In the genomic region with DNA sequence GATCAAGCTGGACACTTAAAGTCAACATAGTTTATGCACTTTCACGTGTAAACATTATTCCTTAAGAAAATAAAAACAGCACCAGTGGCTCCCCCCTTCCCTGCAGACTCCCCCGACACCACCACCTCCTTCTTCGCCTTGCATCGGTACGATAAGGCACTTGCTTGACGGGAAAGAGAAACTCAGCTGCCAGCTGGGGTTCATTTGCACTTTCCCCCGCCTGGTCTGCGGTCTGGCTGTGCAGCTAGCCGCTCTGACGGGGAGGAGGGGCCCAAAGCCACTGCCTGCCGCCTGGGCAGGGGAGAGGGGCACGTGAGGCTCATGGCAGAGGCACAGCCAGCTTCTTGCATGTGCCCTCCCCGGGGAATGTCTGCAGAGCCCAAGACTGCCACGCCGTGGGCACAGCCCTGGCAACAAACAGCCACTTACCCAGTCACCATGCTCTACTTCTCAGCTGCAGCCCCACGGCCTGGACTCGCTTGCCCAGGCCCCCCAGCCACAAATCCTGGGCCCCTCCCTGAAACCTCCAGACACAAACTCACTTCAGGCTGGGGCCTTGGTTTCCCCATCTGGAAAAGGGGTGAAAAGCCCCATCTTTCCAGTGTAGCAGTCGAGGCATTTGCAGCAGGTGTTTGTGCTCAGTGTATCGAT, we compare ENCODE assay signal across 9 cellular contexts. TPM values are rescaled to one million over a fixed set of nuclear protein-coding genes. Genes with fewer than 3 reads are reported as not detected.
DNase-seq lines count a peak whose midpoint lies in the region; ATAC-seq and TF ChIP-seq lines count a peak whose summit lies in the region.
"Had no signal": no experiment of that assay in that cellular context is flagged by ENCODE, and none has a peak within 500 bp of the region (broad histone marks: within the 10 kb centered on the region; RNA-seq: fewer than 3 reads in every experiment).

No MANE protein-coding gene starts in this region.

- no peaks in the 10 kb centered on the region for H3K9me3 Mint-ChIP-seq in naive thymus-derived CD8-positive, alpha-beta T cell

- peak; percentile 67 for ATAC-seq in GM18868 (IDR thresholded peaks at IDR 0.05; ENCODE audit: unreplicated experiment)
- ATAC-seq in HG03066 (IDR thresholded peaks at IDR 0.05; ENCODE audit: low read depth, unreplicated experiment): peak; percentile 79
- peak; percentile 91 to 96 for ATAC-seq in naive thymus-derived CD8-positive, alpha-beta T cell
- ATAC-seq: HCT116 had no signal

- peak; percentile 62 for DNase-seq in AG08395 (ENCODE audit: low spot score)
- peak; percentile 45 for DNase-seq in NCI-H774 (lab: John Stamatoyannopoulos, UW)
- peak; percentile 28 to 41 (median 31) for DNase-seq in activated CD8-positive, alpha-beta memory T cell treated with anti-CD3 and anti-CD28 coated beads for 48 hours (ENCODE audit: low read depth in 2 of 3, low spot score in 2 of 3)
- DNase-seq in epithelial cell of esophagus (ENCODE audit: low read depth): peak; percentile 18
- peak; percentile 31 to 84 (median 70) for DNase-seq in naive thymus-derived CD8-positive, alpha-beta T cell
- DNase-seq in stimulated activated naive CD4-positive, alpha-beta T cell (lab: John Stamatoyannopoulos, UW): peak; percentile 22 to 72 (median 52)

- H3K4me1 Mint-ChIP-seq in naive thymus-derived CD8-positive, alpha-beta T cell: peaks cover 14 to 58% (median 47%) of the 10 kb centered on the region in 4 donors

- no peak overlapping the region for H3K4me3 ChIP-seq in epithelial cell of esophagus (ENCODE audit: low read length)

- peak overlapping the region; percentile 66 to 86 (median 76) for H3K4me3 Mint-ChIP-seq in naive thymus-derived CD8-positive, alpha-beta T cell

- peak overlapping the region in 9 of 10 donors; percentile 65 to 92 (median 84) for H3K27ac Mint-ChIP-seq in naive thymus-derived CD8-positive, alpha-beta T cell

- TF ChIP-seq CTCF in epithelial cell of esophagus (IDR thresholded peaks at IDR 0.05; ENCODE audit: insufficient read depth, low read depth, low read length, missing control alignments): no peak

- H3K36me3 Mint-ChIP-seq in naive thymus-derived CD8-positive, alpha-beta T cell: no peaks in the 10 kb centered on the region

- POLR2A ChIA-PET in naive thymus-derived CD8-positive, alpha-beta T cell (lab: Charles Lee): interaction anchor here (0.9 to 4.1 kb wide), 12 partner anchors 13 to 72 kb away, joined by 3 to 65 read pairs (median 8); a partner anchor contains a TSS

- peaks cover 0 to 3% (median 2%) of the 10 kb centered on the region in 5 donors for H3K27me3 Mint-ChIP-seq in naive thymus-derived CD8-positive, alpha-beta T cell

RNA-seq across cellular contexts. Expression of a gene that starts 16.5 kb away (rescaled TPM):
- not detected for total RNA-seq in naive thymus-derived CD8-positive, alpha-beta T cell
- not detected for polyA plus RNA-seq in naive thymus-derived CD8-positive, alpha-beta T cell

RNA-seq across cellular contexts. Expression of a gene that starts 21.3 kb away (rescaled TPM):
- total RNA-seq in naive thymus-derived CD8-positive, alpha-beta T cell: not detected
- not detected for polyA plus RNA-seq in naive thymus-derived CD8-positive, alpha-beta T cell

RNA-seq across cellular contexts. Expression of a gene that starts 24.2 kb away (rescaled TPM):
- total RNA-seq in naive thymus-derived CD8-positive, alpha-beta T cell: not detected
- not detected for polyA plus RNA-seq in naive thymus-derived CD8-positive, alpha-beta T cell

RNA-seq across cellular contexts. Expression of a gene that starts 28.5 kb away (rescaled TPM):
- total RNA-seq in naive thymus-derived CD8-positive, alpha-beta T cell: not detected
- polyA plus RNA-seq in naive thymus-derived CD8-positive, alpha-beta T cell: not detected

RNA-seq across cellular contexts. Expression of a gene that starts 41.6 kb away (rescaled TPM):
- 10 to 100 TPM; 15.8 to 16.5 TPM for total RNA-seq in naive thymus-derived CD8-positive, alpha-beta T cell
- 10 to 100 TPM; 13.5 to 24.0 (median 13.5) TPM for polyA plus RNA-seq in naive thymus-derived CD8-positive, alpha-beta T cell

Comparison
In these comparisons a context has a peak if more than half of its experiments do, and no peak if none do; other contexts are left out.
1. DNase-seq: peak in every context shown above with its lines; median percentile 70 in naive thymus-derived CD8-positive, alpha-beta T cell; 62 in AG08395; 52 in stimulated activated naive CD4-positive, alpha-beta T cell; 45 in NCI-H774; 31 in activated CD8-positive, alpha-beta memory T cell treated with anti-CD3 and anti-CD28 coated beads for 48 hours; 18 in epithelial cell of esophagus.